39 cellular contexts compared by ENCODE assay signal in genomic region chr14:96915478-96915877, GRCh38.
"Had no signal": no experiment of that assay in that cellular context is flagged by ENCODE, and none has a peak within 500 bp of the region (broad histone marks: within the 10 kb centered on the region; RNA-seq: fewer than 3 reads in every experiment).

No MANE protein-coding gene starts in this region.

- FAIRE-seq: astrocyte had no signal

- H3K9me3 ChIP-seq: adrenal gland, ascending aorta, body of pancreas, breast epithelium had no signal

- H3K36me3 ChIP-seq: adrenal gland, ascending aorta, brain microvascular endothelial cell, breast epithelium, cardiac muscle cell had no signal

- H3K4me3 ChIP-seq: adrenal gland, ascending aorta, body of pancreas, breast epithelium, cardiac muscle cell had no signal

- DNase-seq: activated effector memory CD4-positive, alpha-beta T cell treated with anti-CD3 and anti-CD28 coated beads, Interleukin-2, amount 50 U/mL, for 16 hours; activated effector memory CD4-positive, alpha-beta T cell treated with Interleukin-2 at 50 U/mL for 16 hours; activated gamma-delta T cell; activated gamma-delta T cell treated with Interleukin-2 at 50 U/mL for 16 hours; activated naive CD4-positive, alpha-beta T cell; activated naive CD4-positive, alpha-beta T cell treated with anti-CD3 and anti-CD28 coated beads for 36 hours; activated naive CD4-positive, alpha-beta T cell treated with anti-CD3 and anti-CD28 coated beads, Interleukin-2, amount 10 ng/mL, durations not matched to agents 7 days and 5 days; activated naive CD4-positive, alpha-beta T cell treated with anti-CD3 and anti-CD28 coated beads, Interleukin-2, amount 50 U/mL, for 16 hours; activated naive CD4-positive, alpha-beta T cell treated with Interleukin-2 at 50 U/mL for 16 hours; activated naive CD8-positive, alpha-beta T cell treated with anti-CD3 and anti-CD28 coated beads for 36 hours; activated naive CD8-positive, alpha-beta T cell treated with anti-CD3 and anti-CD28 coated beads, Interleukin-2, amount 10 ng/mL, durations not matched to agents 7 days and 5 days; activated naive CD8-positive, alpha-beta T cell treated with anti-CD3 and anti-CD28 coated beads, Interleukin-2, amount 50 U/mL, for 24 hours; activated T-cell treated with anti-CD3 and anti-CD28 coated beads, Interleukin-2, amount 50 U/mL, for 1 hour; activated T-cell treated with anti-CD3 and anti-CD28 coated beads, Interleukin-2, amount 50 U/mL, for 24 hours; activated T-cell treated with anti-CD3 and anti-CD28 coated beads, Interleukin-2, amount 50 U/mL, for 4 hours; activated T-cell treated with anti-CD3 and anti-CD28 coated beads, Interleukin-2, amount 50 U/mL, for 48 hours; activated T-cell treated with anti-CD3 and anti-CD28 coated beads, Interleukin-2, amount 50 U/mL, for 72 hours; adrenal gland; amniotic stem cell; amygdala; anterior cingulate cortex; aorta; body of pancreas; brain microvascular endothelial cell; caudate nucleus; central memory CD4-positive, alpha-beta T cell; cerebellar nuclear complex had no signal

- H3K27ac ChIP-seq: adrenal gland, ascending aorta, body of pancreas, brain microvascular endothelial cell, breast epithelium, cardiac muscle cell had no signal

- H3K27me3 ChIP-seq: adrenal gland, ascending aorta, body of pancreas, brain microvascular endothelial cell, breast epithelium, cardiac muscle cell had no signal

- H3K4me3 Mint-ChIP-seq: activated naive CD4-positive, alpha-beta T cell treated with anti-CD3 and anti-CD28 coated beads for 36 hours; activated naive CD4-positive, alpha-beta T cell treated with anti-CD3 and anti-CD28 coated beads, Interleukin-2, amount 10 ng/mL, durations not matched to agents 7 days and 5 days; activated naive CD4-positive, alpha-beta T cell treated with anti-CD3 and anti-CD28 coated beads, Interleukin-2, amount 50 U/mL, for 24 hours; activated naive CD8-positive, alpha-beta T cell; activated naive CD8-positive, alpha-beta T cell treated with anti-CD3 and anti-CD28 coated beads for 36 hours; activated naive CD8-positive, alpha-beta T cell treated with anti-CD3 and anti-CD28 coated beads, Interleukin-2, amount 10 ng/mL, durations not matched to agents 7 days and 5 days; activated naive CD8-positive, alpha-beta T cell treated with anti-CD3 and anti-CD28 coated beads, Interleukin-2, amount 50 U/mL, for 24 hours; activated T-cell treated with anti-CD3 and anti-CD28 coated beads, Interleukin-2, amount 50 U/mL, for 24 hours; activated T-cell treated with anti-CD3 and anti-CD28 coated beads, Interleukin-2, amount 50 U/mL, for 4 hours; activated T-cell treated with anti-CD3 and anti-CD28 coated beads, Interleukin-2, amount 50 U/mL, for 72 hours; activated T-helper 1 cell treated with anti-CD3 and anti-CD28 coated beads, Interleukin-12 subunit alpha, Interleukin-12 subunit beta, Interleukin-2, Interleukin-4 antibody, amounts not matched to agents 30 ng/mL and 10 ng/mL and 1 ng/mL, durations not matched to agents 14 hours and 24 hours and 36 hours; activated T-helper 17 cell treated with anti-CD3 and anti-CD28 coated beads, Interleukin-2, amount 50 U/mL, for 72 hours; brain; central memory CD8-positive, alpha-beta T cell had no signal

- H3K9me3 Mint-ChIP-seq: activated naive CD4-positive, alpha-beta T cell treated with anti-CD3 and anti-CD28 coated beads for 36 hours; activated naive CD4-positive, alpha-beta T cell treated with anti-CD3 and anti-CD28 coated beads, Interleukin-2, amount 50 U/mL, for 24 hours; activated T-cell treated with anti-CD3 and anti-CD28 coated beads, Interleukin-2, amount 50 U/mL, for 24 hours; activated T-cell treated with anti-CD3 and anti-CD28 coated beads, Interleukin-2, amount 50 U/mL, for 4 hours; central memory CD8-positive, alpha-beta T cell had no signal

- ATAC-seq: activated naive CD4-positive, alpha-beta T cell treated with anti-CD3 and anti-CD28 coated beads, Interleukin-2, amount 50 U/mL, for 72 hours; activated naive CD8-positive, alpha-beta T cell treated with anti-CD3 and anti-CD28 coated beads, Interleukin-2, amount 50 U/mL, for 24 hours; activated T-cell treated with anti-CD3 and anti-CD28 coated beads, Interleukin-2, amount 50 U/mL, for 4 hours; activated T-cell treated with anti-CD3 and anti-CD28 coated beads, Interleukin-2, amount 50 U/mL, for 72 hours; activated T-helper 17 cell treated with anti-CD3 and anti-CD28 coated beads, Interleukin-2, amount 50 U/mL, for 72 hours; body of pancreas had no signal

- H3K27me3 Mint-ChIP-seq: activated naive CD4-positive, alpha-beta T cell treated with anti-CD3 and anti-CD28 coated beads, Interleukin-2, amount 10 ng/mL, durations not matched to agents 7 days and 5 days; activated naive CD4-positive, alpha-beta T cell treated with anti-CD3 and anti-CD28 coated beads, Interleukin-2, amount 50 U/mL, for 24 hours; activated naive CD8-positive, alpha-beta T cell; activated naive CD8-positive, alpha-beta T cell treated with anti-CD3 and anti-CD28 coated beads for 36 hours; activated naive CD8-positive, alpha-beta T cell treated with anti-CD3 and anti-CD28 coated beads, Interleukin-2, amount 10 ng/mL, durations not matched to agents 7 days and 5 days; activated naive CD8-positive, alpha-beta T cell treated with anti-CD3 and anti-CD28 coated beads, Interleukin-2, amount 50 U/mL, for 24 hours; activated T-cell treated with anti-CD3 and anti-CD28 coated beads, Interleukin-2, amount 50 U/mL, for 24 hours; activated T-helper 17 cell treated with anti-CD3 and anti-CD28 coated beads, Interleukin-2, amount 50 U/mL, for 72 hours; brain; central memory CD8-positive, alpha-beta T cell had no signal

- H3K27ac Mint-ChIP-seq: activated naive CD4-positive, alpha-beta T cell treated with anti-CD3 and anti-CD28 coated beads for 36 hours; activated naive CD4-positive, alpha-beta T cell treated with anti-CD3 and anti-CD28 coated beads, Interleukin-2, amount 10 ng/mL, durations not matched to agents 7 days and 5 days; activated naive CD4-positive, alpha-beta T cell treated with anti-CD3 and anti-CD28 coated beads, Interleukin-2, amount 50 U/mL, for 24 hours; activated naive CD4-positive, alpha-beta T cell treated with anti-CD3 and anti-CD28 coated beads, Interleukin-2, amount 50 U/mL, for 72 hours; activated naive CD8-positive, alpha-beta T cell; activated naive CD8-positive, alpha-beta T cell treated with anti-CD3 and anti-CD28 coated beads for 36 hours; activated naive CD8-positive, alpha-beta T cell treated with anti-CD3 and anti-CD28 coated beads, Interleukin-2, amount 10 ng/mL, durations not matched to agents 7 days and 5 days; activated naive CD8-positive, alpha-beta T cell treated with anti-CD3 and anti-CD28 coated beads, Interleukin-2, amount 50 U/mL, for 24 hours; activated T-cell treated with anti-CD3 and anti-CD28 coated beads, Interleukin-2, amount 50 U/mL, for 24 hours; activated T-cell treated with anti-CD3 and anti-CD28 coated beads, Interleukin-2, amount 50 U/mL, for 72 hours; activated T-helper 1 cell treated with anti-CD3 and anti-CD28 coated beads, Interleukin-12 subunit alpha, Interleukin-12 subunit beta, Interleukin-2, Interleukin-4 antibody, amounts not matched to agents 30 ng/mL and 10 ng/mL and 1 ng/mL, durations not matched to agents 14 hours and 24 hours and 36 hours; activated T-helper 17 cell treated with anti-CD3 and anti-CD28 coated beads, Interleukin-2, amount 50 U/mL, for 72 hours; activated T-helper 2 cell treated with anti-CD3 and anti-CD28 coated beads, Interferon-gamma antibody, Interleukin-2, Interleukin-4, amounts not matched to agents 10 μg/mL and 5 μg/mL and 100 μg/mL, durations not matched to agents 14 hours and 24 hours and 36 hours had no signal

- H3K4me1 ChIP-seq: adrenal gland, ascending aorta, body of pancreas, breast epithelium had no signal

- H3K36me3 Mint-ChIP-seq: activated naive CD4-positive, alpha-beta T cell treated with anti-CD3 and anti-CD28 coated beads, Interleukin-2, amount 10 ng/mL, durations not matched to agents 7 days and 5 days; activated naive CD4-positive, alpha-beta T cell treated with anti-CD3 and anti-CD28 coated beads, Interleukin-2, amount 50 U/mL, for 24 hours had no signal
